In genomic region chr9:130995399-130995941, GRCh38 we compare ENCODE assay signal across 12 cellular contexts. TPM values are rescaled to one million over a fixed set of nuclear protein-coding genes. Genes with fewer than 3 reads are reported as not detected.
DNase-seq lines count a peak whose midpoint lies in the region; ATAC-seq, FAIRE-seq and TF ChIP-seq lines count a peak whose summit lies in the region.
"Had no signal": no experiment of that assay in that cellular context is flagged by ENCODE, and none has a peak within 500 bp of the region (broad histone marks: within the 10 kb centered on the region; RNA-seq: fewer than 3 reads in every experiment).

No MANE protein-coding gene starts in this region.

- no peaks in the 10 kb centered on the region for H3K27me3 ChIP-seq in right atrium auricular region
- H3K27me3 ChIP-seq in SK-N-SH (ENCODE audit: insufficient read depth): peaks cover 5% of the 10 kb centered on the region; the same call in 1 of the 2 replicates
- H3K27me3 ChIP-seq in small intestine (ENCODE audit: control insufficient read depth in 2 of 2, insufficient read depth in 2 of 2, low read length in 2 of 2): peaks cover 0 to 2% of the 10 kb centered on the region in 2 donors
- H3K27me3 ChIP-seq in CD8-positive, alpha-beta T cell (ENCODE audit: insufficient read depth, low read length): no peaks in the 10 kb centered on the region

- TF ChIP-seq RAD21 in SK-N-SH (IDR thresholded peaks at IDR 0.05; ENCODE audit: low read length): no peak

- H3F3A ChIP-seq in SK-N-SH (replicated peaks; ENCODE audit: insufficient read depth): no peaks in the 10 kb centered on the region

- H3K9ac ChIP-seq in SK-N-SH: no peak overlapping the region

- H3K9me3 Mint-ChIP-seq in glutamatergic neuron (ENCODE audit: unreplicated experiment): peaks cover 7% of the 10 kb centered on the region
- H3K9me3 Mint-ChIP-seq in CD8-positive, alpha-beta T cell: no peaks in the 10 kb centered on the region
- H3K9me3 Mint-ChIP-seq: activated T-helper 2 cell treated with anti-CD3 and anti-CD28 coated beads, Interferon-gamma antibody, Interleukin-2, Interleukin-4, amounts not matched to agents 10 μg/mL and 5 μg/mL and 100 μg/mL, durations not matched to agents 14 hours and 24 hours and 36 hours had no signal

- peak; percentile 60 for DNase-seq in Right ventricle myocardium superior
- DNase-seq in right atrium auricular region (ENCODE audit: low spot score): no peak
- peak; percentile 59 for DNase-seq in SK-N-SH
- DNase-seq in glutamatergic neuron: no peak
- DNase-seq in small intestine: no peak
- no peak for DNase-seq in CD8-positive, alpha-beta T cell
- no peak for DNase-seq in NCI-H1436 (lab: John Stamatoyannopoulos, UW)
- DNase-seq: Caco-2 had no signal

- H3K4me2 ChIP-seq in SK-N-SH: no peak overlapping the region

- no peak overlapping the region for H3K4me3 ChIP-seq in right atrium auricular region
- no peak overlapping the region for H3K4me3 ChIP-seq in SK-N-SH (ENCODE audit: low read depth in 2 of 2, low read length in 1 of 2)
- H3K4me3 ChIP-seq in small intestine (ENCODE audit: low read depth in 1 of 2, low read length in 2 of 2): no peak overlapping the region
- H3K4me3 ChIP-seq in CD8-positive, alpha-beta T cell (ENCODE audit: low read depth, low read length): no peak overlapping the region

- no peak overlapping the region for H3K4me3 Mint-ChIP-seq in glutamatergic neuron (ENCODE audit: unreplicated experiment)
- no peak overlapping the region for H3K4me3 Mint-ChIP-seq in CD8-positive, alpha-beta T cell

- TF ChIP-seq CTCF in right atrium auricular region (IDR thresholded peaks at IDR 0.05) (no peak), SK-N-SH (IDR thresholded peaks at IDR 0.05) (no peak), glutamatergic neuron (IDR thresholded peaks at IDR 0.05; ENCODE audit: partially characterized antibody, unreplicated experiment) (peak; percentile 14)
- TF ChIP-seq CTCF in CD8-positive, alpha-beta T cell (IDR thresholded peaks at IDR 0.05): no peak

- no peaks in the 10 kb centered on the region for H3K9me2 ChIP-seq in SK-N-SH

- H3K4me1 ChIP-seq in right atrium auricular region: peaks cover 0 to 5% of the 10 kb centered on the region in 2 donors
- peaks cover 2 to 6% of the 10 kb centered on the region in 2 experiments; a peak in 1 of 4 replicates for H3K4me1 ChIP-seq in SK-N-SH (ENCODE audit: control insufficient read depth in 1 of 2, insufficient read depth in 2 of 2, low read depth in 1 of 2, low read length in 1 of 2)
- H3K4me1 ChIP-seq in small intestine (ENCODE audit: control insufficient read depth in 2 of 2, insufficient read depth in 1 of 2, low read depth in 1 of 2, low read length in 1 of 2): no peaks in the 10 kb centered on the region
- H3K4me1 ChIP-seq in CD8-positive, alpha-beta T cell (ENCODE audit: insufficient read depth, low read length): peaks cover 13% of the 10 kb centered on the region
- H3K4me1 ChIP-seq: Caco-2 had no signal

- POLR2A ChIA-PET in SK-N-SH (lab: Yijun Ruan, JAX): no interaction called here
- POLR2A ChIA-PET in CD8-positive, alpha-beta T cell (lab: Charles Lee): no interaction called here

- no peak overlapping the region for H3K27ac Mint-ChIP-seq in glutamatergic neuron (ENCODE audit: unreplicated experiment)
- no peak overlapping the region for H3K27ac Mint-ChIP-seq in CD8-positive, alpha-beta T cell
- H3K27ac Mint-ChIP-seq: activated T-helper 2 cell treated with anti-CD3 and anti-CD28 coated beads, Interferon-gamma antibody, Interleukin-2, Interleukin-4, amounts not matched to agents 10 μg/mL and 5 μg/mL and 100 μg/mL, durations not matched to agents 14 hours and 24 hours and 36 hours had no signal

- H3K27ac ChIP-seq in right atrium auricular region: no peak overlapping the region
- no peak overlapping the region for H3K27ac ChIP-seq in SK-N-SH (ENCODE audit: low read depth in 2 of 2, low read length in 1 of 2)
- H3K27ac ChIP-seq in small intestine (ENCODE audit: low read depth in 1 of 2, low read length in 1 of 2): no peak overlapping the region
- no peak overlapping the region for H3K27ac ChIP-seq in CD8-positive, alpha-beta T cell (ENCODE audit: low read depth, low read length)

- no peaks in the 10 kb centered on the region for H3K79me2 ChIP-seq in SK-N-SH (ENCODE audit: insufficient read depth)

- H3K4me1 Mint-ChIP-seq in glutamatergic neuron (ENCODE audit: low read depth, unreplicated experiment): peaks cover 23% of the 10 kb centered on the region
- peaks cover 7% of the 10 kb centered on the region for H3K4me1 Mint-ChIP-seq in CD8-positive, alpha-beta T cell (ENCODE audit: low read depth)

- FAIRE-seq in small intestine (lab: Jason Lieb, UNC): no peak

- no peaks in the 10 kb centered on the region for H3K36me3 ChIP-seq in right atrium auricular region
- no peaks in the 10 kb centered on the region for H3K36me3 ChIP-seq in SK-N-SH (replicated peaks in 1 of 2; ENCODE audit: control insufficient read depth in 1 of 2, insufficient read depth in 2 of 2, low read length in 1 of 2)
- no peaks in the 10 kb centered on the region for H3K36me3 ChIP-seq in small intestine (ENCODE audit: control insufficient read depth in 2 of 2, insufficient read depth in 2 of 2, low read length in 2 of 2)
- no peaks in the 10 kb centered on the region for H3K36me3 ChIP-seq in CD8-positive, alpha-beta T cell (ENCODE audit: insufficient read depth, low read length)

- H3K36me3 Mint-ChIP-seq in glutamatergic neuron (ENCODE audit: unreplicated experiment): no peaks in the 10 kb centered on the region
- no peaks in the 10 kb centered on the region for H3K36me3 Mint-ChIP-seq in CD8-positive, alpha-beta T cell

- ATAC-seq in Right ventricle myocardium superior (ENCODE audit: poor library complexity): peak; percentile 35
- ATAC-seq in GM21515 (IDR thresholded peaks at IDR 0.05; ENCODE audit: unreplicated experiment): no peak
- no peak for ATAC-seq in CD8-positive, alpha-beta T cell

- H2AFZ ChIP-seq in SK-N-SH (ENCODE audit: low read depth): no peak overlapping the region

- TF ChIP-seq EP300 in SK-N-SH (IDR thresholded peaks at IDR 0.05; ENCODE audit: borderline replicate concordance in 1 of 2, low read depth in 1 of 2, low read length in 1 of 2): no peak

- H4K20me1 ChIP-seq in SK-N-SH (ENCODE audit: insufficient read depth): no peaks in the 10 kb centered on the region

- intact Hi-C loops in Right ventricle myocardium superior (cut with DNase I): loop anchor here (5.0 kb wide), 2 partner anchors 128 to 293 kb away; no protein-coding TSS in a partner anchor
- intact Hi-C loops in CD8-positive, alpha-beta T cell (cut with DNase I, micrococcal nuclease): no loop called here

- H3K9me3 ChIP-seq in right atrium auricular region (no peaks in the 10 kb centered on the region), SK-N-SH (no peaks in the 10 kb centered on the region), small intestine (ENCODE audit: control insufficient read depth, low read depth) (no peaks in the 10 kb centered on the region)
- H3K9me3 ChIP-seq in CD8-positive, alpha-beta T cell (ENCODE audit: low read length): no peaks in the 10 kb centered on the region
- H3K9me3 ChIP-seq: Caco-2 had no signal

- 48% methylated on average over 9 of the region's 10 CpGs for WGBS in SK-N-SH (ENCODE audit: low lambda C conversion rate)
- 31 to 34% (median 33%) methylated on average over 9 to 10 of the region's 10 CpGs for WGBS in small intestine, 3 donors

- peaks cover 11% of the 10 kb centered on the region for H3K27me3 Mint-ChIP-seq in glutamatergic neuron (ENCODE audit: unreplicated experiment)
- peaks cover 9% of the 10 kb centered on the region for H3K27me3 Mint-ChIP-seq in CD8-positive, alpha-beta T cell (ENCODE audit: low read depth)

- CTCF ChIA-PET in SK-N-SH (lab: Yijun Ruan, JAX): interaction anchor here (0.6 to 12.4 kb wide), 3 partner anchors 14 to 129 kb away, joined by 3 to 173 read pairs (median 32); no protein-coding TSS in a partner anchor
- CTCF ChIA-PET in CD8-positive, alpha-beta T cell (lab: Charles Lee): no interaction called here

TF ChIP-seq in SK-N-SH, 30 proteins besides CTCF, POLR2A, EP300 and RAD21:
- no peak for TF ChIP-seq GATA2 (CRISPR knock-in tag; IDR thresholded peaks at IDR 0.05)
- TF ChIP-seq NFIC (IDR thresholded peaks at IDR 0.05; ENCODE audit: borderline replicate concordance): peak; percentile 19; the same call in 1 of the 2 replicates

RNA-seq across cellular contexts. Expression of gene LAMC3, which starts 13.5 kb away (rescaled TPM):
- total RNA-seq in Right ventricle myocardium superior (0.03 TPM), right atrium auricular region (1 to 10 TPM in 1 of 2 donors, under 1 TPM in 1; 0.56 to 1.6 TPM), glutamatergic neuron (ENCODE audit: unreplicated experiment) (0.17 TPM)
- polyA plus RNA-seq in SK-N-SH (2012; rRNA removed) (0.06 and 0.07 TPM in 2 replicates), small intestine (under 1 TPM in 1 of 3 donors, not detected in 2; 0.25 TPM)
- polyA plus RNA-seq in SK-N-SH (2012; cell fraction: cytosol; rRNA removed): 0.01 and 0.08 TPM in 2 replicates
- 0.07 and 0.23 TPM in 2 replicates for polyA plus RNA-seq in SK-N-SH (2012; cell fraction: nucleus; rRNA removed)
- total RNA-seq in CD8-positive, alpha-beta T cell: under 1 TPM; 0.19 to 0.43 TPM
- total RNA-seq: activated T-helper 2 cell treated with anti-CD3 and anti-CD28 coated beads, Interferon-gamma antibody, Interleukin-2, Interleukin-4, amounts not matched to agents 10 μg/mL and 5 μg/mL and 100 μg/mL, durations not matched to agents 14 hours and 24 hours and 36 hours; pulmonary artery endothelial cell had no signal

RNA-seq across cellular contexts. Expression of gene FIBCD1, which starts 56.4 kb away (rescaled TPM):
- total RNA-seq in Right ventricle myocardium superior: 0.59 TPM
- 1 to 10 TPM in 1 of 2 donors, under 1 TPM in 1; 0.20 to 4.6 TPM for total RNA-seq in right atrium auricular region
- polyA plus RNA-seq in SK-N-SH (2012; rRNA removed): 0.86 and 1.3 TPM in 2 replicates
- 0.13 and 0.33 TPM in 2 replicates for polyA plus RNA-seq in SK-N-SH (2012; cell fraction: cytosol; rRNA removed)
- polyA plus RNA-seq in SK-N-SH (2012; cell fraction: nucleus; rRNA removed): 1.2 and 1.3 TPM in 2 replicates
- total RNA-seq in glutamatergic neuron (ENCODE audit: unreplicated experiment): not detected
- polyA plus RNA-seq in small intestine: 1 to 10 TPM in 1 of 3 donors, not detected in 2; 1.5 TPM
- not detected for total RNA-seq in CD8-positive, alpha-beta T cell
- total RNA-seq: activated T-helper 2 cell treated with anti-CD3 and anti-CD28 coated beads, Interferon-gamma antibody, Interleukin-2, Interleukin-4, amounts not matched to agents 10 μg/mL and 5 μg/mL and 100 μg/mL, durations not matched to agents 14 hours and 24 hours and 36 hours; Caco-2; glomerular endothelial cell; pulmonary artery endothelial cell had no signal

Comparison
In these comparisons a context has a peak if more than half of its experiments do, and no peak if none do; other contexts are left out.
1. DNase-seq: peak in Right ventricle myocardium superior (single experiment) and SK-N-SH (single experiment); none in right atrium auricular region (single experiment), glutamatergic neuron (single experiment), small intestine (single experiment), CD8-positive, alpha-beta T cell (0 of 7) and NCI-H1436 (single experiment).